Comparison of ENCODE assay signal across 26 cellular contexts in genomic region chr21:36093512-36093911, GRCh38. TPM values are rescaled to one million over a fixed set of nuclear protein-coding genes. Genes with fewer than 3 reads are reported as not detected.
"Had no signal": no experiment of that assay in that cellular context is flagged by ENCODE, and none has a peak within 500 bp of the region (broad histone marks: within the 10 kb centered on the region; RNA-seq: fewer than 3 reads in every experiment).

No MANE protein-coding gene starts in this region.

- H3K9me3 ChIP-seq: ovary, prostate gland, tibial nerve, uterus had no signal

- H3K4me1 ChIP-seq: left ventricle myocardium inferior, prostate gland, uterus had no signal

- H3K27me3 Mint-ChIP-seq: type B pancreatic cell had no signal

- DNase-seq: hypothalamus; immature natural killer cell; left ventricle myocardium inferior; mesendoderm; naive B cell; natural killer cell; ovary; retina; right cardiac atrium; stimulated activated CD4-positive, alpha-beta T cell treated with anti-CD3 and anti-CD28 coated beads, Interleukin-12 subunit alpha, Interleukin-12 subunit beta, amount 100 ng/mL, for 4 hours; stimulated activated CD4-positive, alpha-beta T cell treated with anti-CD3 and anti-CD28 coated beads, Interleukin-15, amount 100 ng/mL, for 24 hours; stimulated activated CD4-positive, alpha-beta T cell treated with anti-CD3 and anti-CD28 coated beads, Interleukin-2, amount 100 ng/mL, for 24 hours; stimulated activated CD4-positive, alpha-beta T cell treated with anti-CD3 and anti-CD28 coated beads, Interleukin-4, amount 100 ng/mL, for 1 hour; stimulated activated naive B cell treated with anti-CD40 and anti-IgM and Interleukin-4, amounts not matched to agents 10 μg/mL and 1 μg/mL and 100 μg/mL, for 72 hours; stimulated activated naive CD8-positive, alpha-beta T cell treated with anti-CD3 and anti-CD28 coated beads, Interleukin-15, Interleukin-2, amounts not matched to agents 100 U/mL and 50 U/mL, for 24 hours; substantia nigra; uterus had no signal

- H3K4me3 Mint-ChIP-seq: immature natural killer cell; mesothelial cell of epicardium; natural killer cell; stimulated activated naive B cell treated with anti-CD40 and anti-IgM and Interleukin-4, amounts not matched to agents 10 μg/mL and 1 μg/mL and 100 μg/mL, for 72 hours; type B pancreatic cell had no signal

- H3K27ac Mint-ChIP-seq: immature natural killer cell; mesothelial cell of epicardium; natural killer cell; stimulated activated naive B cell treated with anti-CD40 and anti-IgM and Interleukin-4, amounts not matched to agents 10 μg/mL and 1 μg/mL and 100 μg/mL, for 72 hours; type B pancreatic cell had no signal

- H3K4me1 Mint-ChIP-seq: immature natural killer cell, mesothelial cell of epicardium, natural killer cell had no signal

- ATAC-seq: natural killer cell; right cardiac atrium; sciatic nerve; stimulated activated naive B cell treated with anti-CD40 and anti-IgM and Interleukin-4, amounts not matched to agents 10 μg/mL and 1 μg/mL and 100 μg/mL, for 72 hours; stimulated activated naive CD8-positive, alpha-beta T cell treated with anti-CD3 and anti-CD28 coated beads, Interleukin-15, Interleukin-2, amounts not matched to agents 100 U/mL and 50 U/mL, for 24 hours had no signal

- H3K4me3 ChIP-seq: left ventricle myocardium inferior, lung, ovary, prostate gland, skin epidermis, tibial nerve, uterus had no signal

- H3K36me3 ChIP-seq: left ventricle myocardium inferior, ovary, prostate gland, tibial nerve, uterus had no signal

- FAIRE-seq: islet of Langerhans had no signal

- H3K36me3 Mint-ChIP-seq: type B pancreatic cell had no signal

- H3K27me3 ChIP-seq: ovary, tibial nerve, uterus had no signal

- H3K27ac ChIP-seq: left ventricle myocardium inferior, ovary, prostate gland, skin epidermis, tibial nerve, uterus had no signal

RNA-seq across cellular contexts. Expression of gene CBR3, which starts 41.4 kb away (rescaled TPM):
- polyA plus RNA-seq: neural cell had no signal
